19 cellular contexts compared by ENCODE assay signal in the genomic region with DNA sequence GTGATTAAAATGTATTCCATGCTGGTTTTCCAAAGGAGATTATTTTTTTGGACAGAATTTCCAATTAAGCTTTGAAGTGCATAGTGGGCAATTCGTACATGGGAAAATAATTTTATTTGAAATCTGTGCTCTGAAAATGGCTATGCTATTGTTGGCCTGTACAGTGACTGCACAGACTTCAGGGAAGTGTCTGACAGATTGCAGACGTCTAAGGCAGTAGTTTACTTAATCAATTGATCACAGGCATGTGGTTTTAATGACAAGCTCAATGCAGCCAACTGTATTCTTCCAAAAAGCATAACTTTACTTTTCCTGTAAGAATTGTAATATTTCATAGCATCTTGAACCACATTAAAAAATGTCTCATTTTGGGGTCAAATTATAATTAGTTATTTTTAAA.
"Had no signal": no experiment of that assay in that cellular context is flagged by ENCODE, and none has a peak within 500 bp of the region (broad histone marks: within the 10 kb centered on the region; RNA-seq: fewer than 3 reads in every experiment).

No MANE protein-coding gene starts in this region.

- H3K9me3 ChIP-seq: MG63, SJCRH30 had no signal

- H3K4me1 ChIP-seq: SJCRH30 had no signal

- H3K4me3 ChIP-seq: MG63, SJCRH30, SK-N-MC had no signal

- H3K27me3 ChIP-seq: MG63, SJCRH30 had no signal

- DNase-seq: IMR-90, Karpas-422, KG1, MG63, NCI-H1092, NCI-H1105 treated with DMSO at 0.1 percent for 48 hours, NCI-H1417 treated with DMSO at 0.1 percent for 48 hours, NCI-H146, NCI-H1694 treated with DMSO at 0.1 percent for 48 hours, NCI-H2107, NCI-H2171, NCI-H226, NCI-H446, NCI-H510A, NCI-H524 treated with DMSO at 0.1 percent for 48 hours, PC-3, SJCRH30, T-helper 1 cell had no signal
